8 cellular contexts compared by ENCODE assay signal in the genomic region with DNA sequence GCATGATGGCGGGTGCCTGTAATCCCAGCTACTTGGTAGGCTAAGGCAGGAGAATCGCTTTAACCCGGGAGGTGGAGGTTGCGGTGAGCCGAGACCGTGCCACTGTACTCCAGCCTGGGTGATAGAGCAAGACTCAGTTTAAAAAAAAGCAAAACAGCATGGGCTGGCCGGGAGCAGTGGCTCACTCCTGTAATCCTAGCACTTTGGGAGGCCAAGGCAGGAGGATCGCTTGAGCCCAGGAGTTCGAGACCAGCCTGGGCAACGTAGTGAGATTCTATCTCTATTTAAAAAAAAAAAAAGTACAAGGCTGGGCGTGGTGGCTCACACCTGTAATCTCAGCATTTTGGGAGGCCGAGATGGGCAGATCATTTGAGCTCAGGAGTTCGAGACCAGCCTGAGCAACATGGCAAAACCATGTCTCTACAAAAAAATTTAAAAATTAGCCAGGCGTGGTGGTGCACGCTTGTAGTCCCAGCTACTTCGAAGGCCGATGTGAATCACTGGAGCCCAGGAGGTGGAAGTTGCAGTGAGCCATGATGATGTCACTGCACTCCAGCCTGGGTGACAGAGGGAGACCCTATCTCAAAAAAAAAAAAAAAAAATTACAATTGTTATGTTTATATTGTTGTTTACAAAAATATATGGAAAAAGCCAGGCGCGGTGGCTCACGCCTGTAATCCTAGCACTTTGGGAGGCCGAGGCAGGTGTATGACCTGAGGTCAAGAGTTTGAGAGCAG. TPM values are rescaled to one million over a fixed set of nuclear protein-coding genes. Genes with fewer than 3 reads are reported as not detected.
DNase-seq lines count a peak whose midpoint lies in the region; ATAC-seq, FAIRE-seq and TF ChIP-seq lines count a peak whose summit lies in the region.
"Not testable (repeated sequence)": the region's sequence is repeated elsewhere in the genome, so short reads cannot be mapped to it uniquely, and the experiment has no call there.

No MANE protein-coding gene starts in this region.

- peak overlapping the region; percentile 99 for H3K27ac Mint-ChIP-seq in T-helper 1 cell treated with Interleukin-12 subunit alpha and Interleukin-12 subunit beta and Interleukin-4 antibody, amounts not matched to agents 30 μg/mL and 1 μg/mL, for 36 hours
- H3K27ac Mint-ChIP-seq in activated naive CD8-positive, alpha-beta T cell treated with anti-CD3 and anti-CD28 coated beads, Interleukin-2, amount 50 U/mL, for 24 hours, result peak overlapping the region; percentile 96
- H3K27ac Mint-ChIP-seq in endodermal cell (peak overlapping the region; percentile 99), neural progenitor cell (peak overlapping the region; percentile 97)

- H3K4me1 ChIP-seq in BLaER1, result peaks cover 70% of the 10 kb centered on the region
- H3K4me1 ChIP-seq in endodermal cell (ENCODE audit: control insufficient read depth, insufficient read depth, low read length), result peaks cover 21% of the 10 kb centered on the region
- peaks cover 28 to 33% of the 10 kb centered on the region in 2 donors for H3K4me1 ChIP-seq in kidney (ENCODE audit: control insufficient read depth in 1 of 2, insufficient read depth in 1 of 2, low read depth in 1 of 2, low read length in 2 of 2)
- H3K4me1 ChIP-seq in neural progenitor cell, result peaks cover 38% of the 10 kb centered on the region
- peaks cover 50% of the 10 kb centered on the region for H3K4me1 ChIP-seq in stomach smooth muscle (ENCODE audit: control insufficient read depth, insufficient read depth, low read length)

- not testable (repeated sequence) for TF ChIP-seq CTCF in HFF-Myc (IDR thresholded peaks at IDR 0.05; ENCODE audit: low read depth, low read length, missing control alignments); endodermal cell (conservative IDR thresholded peaks at IDR 0.05); kidney (IDR thresholded peaks at IDR 0.05; ENCODE audit: borderline replicate concordance, extremely low read depth, insufficient read depth); neural progenitor cell (IDR thresholded peaks at IDR 0.05)

- 94 to 96% methylated on average over 21 of the region's 21 CpGs for WGBS in endodermal cell (ENCODE audit: insufficient coverage in 1 of 2, insufficient read length in 1 of 2), 2 experiments

- H3K4me3 Mint-ChIP-seq in T-helper 1 cell treated with Interleukin-12 subunit alpha and Interleukin-12 subunit beta and Interleukin-4 antibody, amounts not matched to agents 30 μg/mL and 1 μg/mL, for 36 hours, result peak overlapping the region; percentile 99
- H3K4me3 Mint-ChIP-seq in activated naive CD8-positive, alpha-beta T cell treated with anti-CD3 and anti-CD28 coated beads, Interleukin-2, amount 50 U/mL, for 24 hours, result peak overlapping the region; percentile 96
- H3K4me3 Mint-ChIP-seq in endodermal cell, result peak overlapping the region; percentile 96
- H3K4me3 Mint-ChIP-seq in neural progenitor cell, result peak overlapping the region; percentile 99

- H4K20me1 ChIP-seq in BLaER1, result peaks cover 32% of the 10 kb centered on the region
- peaks cover 32% of the 10 kb centered on the region for H4K20me1 ChIP-seq in neural progenitor cell (ENCODE audit: low read depth)

- H3K4me2 ChIP-seq in BLaER1 (peak overlapping the region; percentile 92), neural progenitor cell (peak overlapping the region; percentile 90)

- FAIRE-seq in kidney (lab: Jason Lieb, UNC), result not testable (repeated sequence)

- ATAC-seq in activated naive CD8-positive, alpha-beta T cell treated with anti-CD3 and anti-CD28 coated beads, Interleukin-2, amount 50 U/mL, for 24 hours, result not testable (repeated sequence)

- H3K79me2 ChIP-seq in neural progenitor cell (ENCODE audit: low read depth), result peaks cover 45% of the 10 kb centered on the region

- H3K4me1 Mint-ChIP-seq in T-helper 1 cell treated with Interleukin-12 subunit alpha and Interleukin-12 subunit beta and Interleukin-4 antibody, amounts not matched to agents 30 μg/mL and 1 μg/mL, for 36 hours (ENCODE audit: low read depth), result peaks cover 48% of the 10 kb centered on the region
- H3K4me1 Mint-ChIP-seq in activated naive CD8-positive, alpha-beta T cell treated with anti-CD3 and anti-CD28 coated beads, Interleukin-2, amount 50 U/mL, for 24 hours, result peaks cover 59% of the 10 kb centered on the region
- H3K4me1 Mint-ChIP-seq in endodermal cell, result peaks cover 64% of the 10 kb centered on the region
- peaks cover 62% of the 10 kb centered on the region for H3K4me1 Mint-ChIP-seq in neural progenitor cell

- H3K9ac ChIP-seq in BLaER1 (peak overlapping the region; percentile 90), kidney (ENCODE audit: low read length in 2 of 2) (peak overlapping the region in 1 of 2 donors; percentile 75), stomach smooth muscle (ENCODE audit: low read length in 2 of 2) (peak overlapping the region; percentile 71)
- H3K9ac ChIP-seq in endodermal cell (ENCODE audit: extremely low read depth, low read length, poor library complexity, severe bottlenecking); neural progenitor cell: not testable (repeated sequence)

- not testable (repeated sequence) for H3K9me3 ChIP-seq in BLaER1; endodermal cell (ENCODE audit: control insufficient read depth, low read length); kidney (ENCODE audit: control insufficient read depth in 1 of 2, low read length in 2 of 2); neural progenitor cell (ENCODE audit: low read depth); stomach smooth muscle (ENCODE audit: control insufficient read depth in 2 of 2, low read length in 2 of 2)

- H3F3A ChIP-seq in neural progenitor cell (ENCODE audit: low read depth), result peaks cover 61% of the 10 kb centered on the region

- intact Hi-C loops in kidney (cut with DNase I), result not testable (repeated sequence)

- H3K27ac ChIP-seq in BLaER1, result peak overlapping the region; percentile 94
- H3K27ac ChIP-seq in endodermal cell (ENCODE audit: low read depth, low read length), result peak overlapping the region; percentile 95
- peak overlapping the region; percentile 86 to 90 for H3K27ac ChIP-seq in kidney (ENCODE audit: low read depth in 2 of 2, low read length in 2 of 2)
- H3K27ac ChIP-seq in neural progenitor cell, result peak overlapping the region; percentile 89
- H3K27ac ChIP-seq in stomach smooth muscle (ENCODE audit: low read length), result peak overlapping the region; percentile 79

- not testable (repeated sequence) for H2AFZ ChIP-seq in neural progenitor cell (replicated peaks)

- H3K27me3 Mint-ChIP-seq in T-helper 1 cell treated with Interleukin-12 subunit alpha and Interleukin-12 subunit beta and Interleukin-4 antibody, amounts not matched to agents 30 μg/mL and 1 μg/mL, for 36 hours (ENCODE audit: low read depth); activated naive CD8-positive, alpha-beta T cell treated with anti-CD3 and anti-CD28 coated beads, Interleukin-2, amount 50 U/mL, for 24 hours; endodermal cell (ENCODE audit: insufficient read depth): not testable (repeated sequence)
- H3K27me3 Mint-ChIP-seq in neural progenitor cell (ENCODE audit: insufficient read depth, low read depth), result peaks cover 27% of the 10 kb centered on the region

- peaks cover 38% of the 10 kb centered on the region for H3K36me3 Mint-ChIP-seq in T-helper 1 cell treated with Interleukin-12 subunit alpha and Interleukin-12 subunit beta and Interleukin-4 antibody, amounts not matched to agents 30 μg/mL and 1 μg/mL, for 36 hours (ENCODE audit: low read depth)
- H3K36me3 Mint-ChIP-seq in activated naive CD8-positive, alpha-beta T cell treated with anti-CD3 and anti-CD28 coated beads, Interleukin-2, amount 50 U/mL, for 24 hours (ENCODE audit: low read depth), result peaks cover 41% of the 10 kb centered on the region
- H3K36me3 Mint-ChIP-seq in endodermal cell (ENCODE audit: low read depth), result peaks cover 38% of the 10 kb centered on the region
- H3K36me3 Mint-ChIP-seq in neural progenitor cell, result peaks cover 38% of the 10 kb centered on the region

- H3K36me3 ChIP-seq in BLaER1 (peaks cover 47% of the 10 kb centered on the region), endodermal cell (ENCODE audit: control insufficient read depth, insufficient read depth, low read length) (peaks cover 47% of the 10 kb centered on the region), kidney (ENCODE audit: control insufficient read depth in 1 of 2, insufficient read depth in 2 of 2, low read length in 2 of 2) (peaks cover 21 to 23% of the 10 kb centered on the region in 2 donors), stomach smooth muscle (ENCODE audit: control insufficient read depth in 2 of 2, insufficient read depth in 2 of 2, low read length in 2 of 2) (peaks cover 24 to 25% of the 10 kb centered on the region in 2 donors)
- H3K36me3 ChIP-seq in neural progenitor cell, result not testable (repeated sequence)

- H3K9me3 Mint-ChIP-seq in T-helper 1 cell treated with Interleukin-12 subunit alpha and Interleukin-12 subunit beta and Interleukin-4 antibody, amounts not matched to agents 30 μg/mL and 1 μg/mL, for 36 hours; activated naive CD8-positive, alpha-beta T cell treated with anti-CD3 and anti-CD28 coated beads, Interleukin-2, amount 50 U/mL, for 24 hours; endodermal cell; neural progenitor cell: not testable (repeated sequence)

- not testable (repeated sequence) for H3K27me3 ChIP-seq in BLaER1; endodermal cell (ENCODE audit: control insufficient read depth, insufficient read depth, low read length, poor library complexity, severe bottlenecking); neural progenitor cell; stomach smooth muscle (ENCODE audit: control insufficient read depth in 1 of 2, insufficient read depth in 2 of 2, low read length in 2 of 2)

- DNase-seq in HFF-Myc (ENCODE audit: extremely low read depth, low read depth); activated naive CD8-positive, alpha-beta T cell treated with anti-CD3 and anti-CD28 coated beads, Interleukin-2, amount 50 U/mL, for 24 hours; endodermal cell; neural progenitor cell (ENCODE audit: low spot score): not testable (repeated sequence)
- peak; percentile 43 for DNase-seq in kidney

- H3K4me3 ChIP-seq in BLaER1 (peak overlapping the region; percentile 94), HFF-Myc (replicated peaks; ENCODE audit: low read depth, low read length) (peak overlapping the region; percentile 96), endodermal cell (ENCODE audit: low read length) (peak overlapping the region; percentile 77), kidney (ENCODE audit: low read length in 2 of 2) (peak overlapping the region in 1 of 2 donors; percentile 71), neural progenitor cell (peak overlapping the region; percentile 73), stomach smooth muscle (ENCODE audit: low read length in 2 of 2) (peak overlapping the region; percentile 83 to 99)

RNA-seq across cellular contexts. Expression of a gene that starts 1.5 kb away (rescaled TPM):
- total RNA-seq in endodermal cell (1,000 to 10,000 TPM; 1,640 to 1,647 TPM), kidney (1,630 TPM), neural progenitor cell (ENCODE audit: low replicate concordance) (1,139 and 1,233 TPM in 2 replicates)
- 1,347 TPM for polyA plus RNA-seq in endodermal cell (2013, experiment 1 of 2)
- polyA plus RNA-seq in endodermal cell (2013, experiment 2 of 2), result 1,436 TPM
- 4,190 TPM for polyA plus RNA-seq in kidney (ENCODE audit: insufficient read depth, low read depth, low replicate concordance)

RNA-seq across cellular contexts. Expression of a gene that starts 4.2 kb away (rescaled TPM):
- 100 to 1,000 TPM; 153 to 191 TPM for total RNA-seq in endodermal cell
- 175 TPM for polyA plus RNA-seq in endodermal cell (2013, experiment 1 of 2)
- polyA plus RNA-seq in endodermal cell (2013, experiment 2 of 2), result 170 TPM
- total RNA-seq in kidney, result 48.2 TPM
- 142 TPM for polyA plus RNA-seq in kidney (ENCODE audit: insufficient read depth, low read depth, low replicate concordance)
- total RNA-seq in neural progenitor cell (ENCODE audit: low replicate concordance), result 131 and 198 TPM in 2 replicates

RNA-seq across cellular contexts. Expression of a gene that starts 28.6 kb away (rescaled TPM):
- total RNA-seq in endodermal cell (100 to 1,000 TPM in 1 of 2 donors, 10 to 100 TPM in 1; 97.0 to 118 TPM), kidney (104 TPM), neural progenitor cell (ENCODE audit: low replicate concordance) (75.3 and 146 TPM in 2 replicates)
- polyA plus RNA-seq in endodermal cell (2013, experiment 1 of 2), result 55.5 TPM
- polyA plus RNA-seq in endodermal cell (2013, experiment 2 of 2), result 64.1 TPM
- polyA plus RNA-seq in kidney (ENCODE audit: insufficient read depth, low read depth, low replicate concordance), result 40.4 TPM

RNA-seq across cellular contexts. Expression of a gene that starts 32.7 kb away (rescaled TPM):
- total RNA-seq in endodermal cell (100 to 1,000 TPM; 127 to 129 TPM), kidney (112 TPM), neural progenitor cell (ENCODE audit: low replicate concordance) (92.3 and 103 TPM in 2 replicates)
- 114 TPM for polyA plus RNA-seq in endodermal cell (2013, experiment 1 of 2)
- polyA plus RNA-seq in endodermal cell (2013, experiment 2 of 2), result 107 TPM
- 18.8 TPM for polyA plus RNA-seq in kidney (ENCODE audit: insufficient read depth, low read depth, low replicate concordance)

RNA-seq across cellular contexts. Expression of a gene that starts 38.6 kb away (rescaled TPM):
- total RNA-seq in endodermal cell (1 to 10 TPM; 7.9 to 9.1 TPM), kidney (8.6 TPM), neural progenitor cell (ENCODE audit: low replicate concordance) (10.3 and 10.8 TPM in 2 replicates)
- 6.1 TPM for polyA plus RNA-seq in endodermal cell (2013, experiment 1 of 2)
- 4.3 TPM for polyA plus RNA-seq in endodermal cell (2013, experiment 2 of 2)
- polyA plus RNA-seq in kidney (ENCODE audit: insufficient read depth, low read depth, low replicate concordance), result 2.4 TPM
